Comparison of ENCODE assay signal across 8 cellular contexts in genomic region chr2:108588070-108588668, GRCh38. TPM values are rescaled to one million over a fixed set of nuclear protein-coding genes. Genes with fewer than 3 reads are reported as not detected.
DNase-seq lines count a peak whose midpoint lies in the region; ATAC-seq and TF ChIP-seq lines count a peak whose summit lies in the region.

No MANE protein-coding gene starts in this region.

- no peaks in the 10 kb centered on the region for H3K27me3 ChIP-seq in heart right ventricle

- TF ChIP-seq CTCF in heart right ventricle (IDR thresholded peaks at IDR 0.05), result no peak

- peak overlapping the region; percentile 78 for H3K27ac Mint-ChIP-seq in T-helper 2 cell treated with Interferon-gamma antibody and Interleukin-4, amounts not matched to agents 5 μg/mL and 100 μg/mL, for 36 hours
- H3K27ac Mint-ChIP-seq in stimulated activated effector memory CD8-positive, alpha-beta T cell treated with anti-CD3 and anti-CD28 coated beads, Interleukin-12 subunit alpha, Interleukin-12 subunit beta, amount 100 ng/mL, for 72 hours, result peak overlapping the region; percentile 81

- 44 to 55% methylated on average over 3 of the region's 3 CpGs for WGBS in heart right ventricle, 2 donors

- peaks cover 2% of the 10 kb centered on the region for H3K36me3 Mint-ChIP-seq in T-helper 2 cell treated with Interferon-gamma antibody and Interleukin-4, amounts not matched to agents 5 μg/mL and 100 μg/mL, for 36 hours (ENCODE audit: low read depth)
- H3K36me3 Mint-ChIP-seq in stimulated activated effector memory CD8-positive, alpha-beta T cell treated with anti-CD3 and anti-CD28 coated beads, Interleukin-12 subunit alpha, Interleukin-12 subunit beta, amount 100 ng/mL, for 72 hours, result no peaks in the 10 kb centered on the region

- no peaks in the 10 kb centered on the region for H3K9me3 Mint-ChIP-seq in T-helper 2 cell treated with Interferon-gamma antibody and Interleukin-4, amounts not matched to agents 5 μg/mL and 100 μg/mL, for 36 hours
- H3K9me3 Mint-ChIP-seq in stimulated activated effector memory CD8-positive, alpha-beta T cell treated with anti-CD3 and anti-CD28 coated beads, Interleukin-12 subunit alpha, Interleukin-12 subunit beta, amount 100 ng/mL, for 72 hours, result no peaks in the 10 kb centered on the region

- no peaks in the 10 kb centered on the region for H3K27me3 Mint-ChIP-seq in T-helper 2 cell treated with Interferon-gamma antibody and Interleukin-4, amounts not matched to agents 5 μg/mL and 100 μg/mL, for 36 hours (ENCODE audit: low read depth)

- peaks cover 40% of the 10 kb centered on the region for H3K4me1 Mint-ChIP-seq in T-helper 2 cell treated with Interferon-gamma antibody and Interleukin-4, amounts not matched to agents 5 μg/mL and 100 μg/mL, for 36 hours (ENCODE audit: low read depth)
- peaks cover 59% of the 10 kb centered on the region for H3K4me1 Mint-ChIP-seq in stimulated activated effector memory CD8-positive, alpha-beta T cell treated with anti-CD3 and anti-CD28 coated beads, Interleukin-12 subunit alpha, Interleukin-12 subunit beta, amount 100 ng/mL, for 72 hours

- peak overlapping the region; percentile 29 to 91 (median 80) for H3K27ac ChIP-seq in heart right ventricle

- intact Hi-C loops in heart right ventricle (cut with DNase I), result loop anchor here in 8 of 10 donors (5.0 to 10.0 kb wide), 8 partner anchors 51 to 653 kb away; partner anchors contain the start of genes LIMS1 (in 2 of the 8) and GCC2 (in 1 of the 8)

- no peak for DNase-seq in T-helper 2 cell treated with Interferon-gamma antibody and Interleukin-4, amounts not matched to agents 5 μg/mL and 100 μg/mL, for 36 hours (ENCODE audit: low spot score)
- DNase-seq in heart right ventricle, result no peak
- no peak for DNase-seq in stimulated activated effector memory CD8-positive, alpha-beta T cell treated with anti-CD3 and anti-CD28 coated beads, Interleukin-12 subunit alpha, Interleukin-12 subunit beta, amount 100 ng/mL, for 72 hours (ENCODE audit: low spot score in 2 of 2)
- no peak for DNase-seq in islet precursor cell
- DNase-seq in DMS 273 treated with DMSO at 0.1 percent for 48 hours (lab: John Stamatoyannopoulos, UW), result no peak
- DNase-seq in amniotic stem cell (lab: John Stamatoyannopoulos, UW), result no peak
- DNase-seq in activated CD8-positive, alpha-beta memory T cell treated with anti-CD3 and anti-CD28 coated beads, Interleukin-2, amount 50 U/mL, for 48 hours, result no peak

- no peaks in the 10 kb centered on the region for H3K36me3 ChIP-seq in heart right ventricle

- H3K4me3 Mint-ChIP-seq in T-helper 2 cell treated with Interferon-gamma antibody and Interleukin-4, amounts not matched to agents 5 μg/mL and 100 μg/mL, for 36 hours, result peak overlapping the region; percentile 72
- peak overlapping the region; percentile 24 for H3K4me3 Mint-ChIP-seq in stimulated activated effector memory CD8-positive, alpha-beta T cell treated with anti-CD3 and anti-CD28 coated beads, Interleukin-12 subunit alpha, Interleukin-12 subunit beta, amount 100 ng/mL, for 72 hours

- ATAC-seq in HG02798 (IDR thresholded peaks at IDR 0.05; ENCODE audit: poor library complexity, unreplicated experiment) (peak; percentile 34), heart right ventricle (peak in 6 of 8 donors; percentile 7 to 48 (median 20))
- no peak for ATAC-seq in stimulated activated effector memory CD8-positive, alpha-beta T cell treated with anti-CD3 and anti-CD28 coated beads, Interleukin-12 subunit alpha, Interleukin-12 subunit beta, amount 100 ng/mL, for 72 hours

- no peaks in the 10 kb centered on the region for H3K9me3 ChIP-seq in heart right ventricle

- H3K4me1 ChIP-seq in heart right ventricle, result peaks cover 8 to 91% (median 69%) of the 10 kb centered on the region in 9 donors

- peak overlapping the region in 2 of 10 donors; percentile 9 to 43 for H3K4me3 ChIP-seq in heart right ventricle

RNA-seq across cellular contexts. Expression of gene LIMS1, which starts 53.9 kb away (rescaled TPM):
- 100 to 1,000 TPM in 3 of 10 donors, 10 to 100 TPM in 7; 69.7 to 122 (median 78.9) TPM for total RNA-seq in heart right ventricle
- 10 to 100 TPM; 18.8 to 24.4 TPM for polyA plus RNA-seq in heart right ventricle
